ENCODE assay signal across 8 cellular contexts in the genomic region with DNA sequence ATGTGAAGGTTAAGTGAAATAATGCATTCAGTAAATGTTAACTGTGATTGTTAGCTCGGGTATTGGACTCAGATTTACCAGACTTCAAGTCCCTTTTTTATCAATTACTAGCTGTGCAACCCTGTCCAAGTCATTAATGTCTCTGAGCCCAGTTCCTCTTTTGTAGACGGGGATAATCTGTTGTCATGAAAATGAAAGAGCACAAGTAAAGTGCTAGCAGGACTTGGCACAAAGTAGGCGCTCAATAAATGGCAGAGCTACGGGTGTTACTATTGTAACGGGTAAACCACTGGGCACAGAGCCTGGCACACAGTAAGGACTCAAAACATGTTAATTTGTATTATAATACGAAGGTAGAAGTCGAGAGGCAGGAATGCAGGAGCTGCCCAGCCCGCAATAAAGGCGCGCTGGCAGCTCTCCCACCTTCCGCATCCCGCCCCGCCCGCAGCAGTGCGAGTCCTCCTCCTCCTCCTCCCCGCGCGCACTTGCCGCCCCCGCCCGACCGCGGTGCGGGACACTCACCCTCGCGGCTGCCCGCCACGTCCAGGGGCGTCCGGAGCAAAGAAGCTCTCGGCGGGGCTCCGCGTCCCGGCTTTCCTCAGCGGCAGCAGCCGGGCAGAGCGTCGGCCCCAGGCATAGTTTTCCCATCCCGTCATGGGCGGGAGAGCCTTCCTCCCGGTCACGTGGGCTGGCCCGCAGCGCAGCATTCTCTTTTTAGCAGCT.
DNase-seq lines count a peak whose midpoint lies in the region; ATAC-seq and TF ChIP-seq lines count a peak whose summit lies in the region.

Gene C1QTNF2, minus strand, starts transcription at position 637 of the 723 bp plus-strand sequence. CDS start 15,615 bp downstream, outside the sequence.

- H3K4me3 ChIP-seq in coronary artery = peak within 1 kb of the TSS; percentile 92

- peak; percentile 92 for DNase-seq in AG08396 (ENCODE audit: low spot score)
- peak; percentile 53 for DNase-seq in RKO (ENCODE audit: low spot score)
- DNase-seq in coronary artery (ENCODE audit: low spot score) = peak; percentile 81
- peak; percentile 86 for DNase-seq in left kidney (ENCODE audit: low read depth, low spot score)
- DNase-seq in stimulated activated CD4-positive, alpha-beta T cell treated with anti-CD3 and anti-CD28 coated beads, Interleukin-4, amount 100 ng/mL, for 1 hour = peak; percentile 5
- DNase-seq in activated effector memory CD4-positive, alpha-beta T cell treated with anti-CD3 and anti-CD28 coated beads, Interleukin-2, amount 50 U/mL, for 16 hours = no peak

- no peak for TF ChIP-seq CTCF in coronary artery (IDR thresholded peaks at IDR 0.05)

- ATAC-seq in GM18909 (IDR thresholded peaks at IDR 0.05; ENCODE audit: poor library complexity, unreplicated experiment) = peak; percentile 47
- no peak for ATAC-seq in GM21619 (IDR thresholded peaks at IDR 0.05; ENCODE audit: unreplicated experiment)

- H3K27ac ChIP-seq in coronary artery = peak within 1 kb of the TSS; percentile 54 to 80
